ENCODE assay signal across 1 cellular context in genomic region chr12:92493816-92494215, GRCh38.
TF ChIP-seq lines count a peak whose summit lies in the region.

No MANE protein-coding gene starts in this region.

TF ChIP-seq in WTC11, 78 proteins besides CTCF, POLR2A, EP300 and RAD21 (continued from another document):
- TF ChIP-seq FOXP4 (CRISPR knock-in tag; IDR thresholded peaks at IDR 0.05) (no peak), ZNF317 (CRISPR knock-in tag; IDR thresholded peaks at IDR 0.05; ENCODE audit: borderline replicate concordance, low read depth) (no peak), RELA (CRISPR knock-in tag; IDR thresholded peaks at IDR 0.05; ENCODE audit: borderline replicate concordance) (no peak), CREB1 (CRISPR knock-in tag; IDR thresholded peaks at IDR 0.05) (no peak), SMAD3 (CRISPR knock-in tag; IDR thresholded peaks at IDR 0.05; ENCODE audit: borderline replicate concordance) (no peak), NFE2L1 (CRISPR knock-in tag; IDR thresholded peaks at IDR 0.05) (no peak), E2F1 (CRISPR knock-in tag; IDR thresholded peaks at IDR 0.05) (no peak), ZNF263 (CRISPR knock-in tag; IDR thresholded peaks at IDR 0.05; ENCODE audit: low read depth) (no peak), JUN (CRISPR knock-in tag; IDR thresholded peaks at IDR 0.05) (no peak), FOXP1 (CRISPR knock-in tag; IDR thresholded peaks at IDR 0.05; ENCODE audit: borderline replicate concordance) (no peak)
